In the genomic region with DNA sequence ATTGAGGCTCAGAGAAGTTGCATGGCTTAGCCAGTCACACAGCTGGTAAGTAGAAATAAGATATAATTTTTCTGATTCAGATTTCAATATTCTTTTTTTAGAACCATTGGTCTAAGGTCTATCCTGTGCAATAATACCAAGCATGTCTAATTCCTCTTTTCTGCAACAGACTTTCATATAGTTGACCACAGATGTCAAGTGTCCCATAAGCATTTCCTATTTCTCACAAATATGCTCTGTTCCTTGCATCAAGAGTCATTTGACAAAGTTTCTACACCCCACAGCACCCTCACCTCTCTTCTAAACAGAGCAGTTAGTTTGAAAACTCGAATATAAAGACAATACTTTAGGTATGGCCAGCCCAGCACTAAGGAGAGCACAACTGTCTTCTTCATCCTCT, we compare ENCODE assay signal across 13 cellular contexts. TPM values are rescaled to one million over a fixed set of nuclear protein-coding genes. Genes with fewer than 3 reads are reported as not detected.
DNase-seq lines count a peak whose midpoint lies in the region; ATAC-seq and TF ChIP-seq lines count a peak whose summit lies in the region.
"Had no signal": no experiment of that assay in that cellular context is flagged by ENCODE, and none has a peak within 500 bp of the region (broad histone marks: within the 10 kb centered on the region; RNA-seq: fewer than 3 reads in every experiment).

No MANE protein-coding gene starts in this region.

- peak; percentile 59 for DNase-seq in GM12864 (ENCODE audit: low read depth)
- peak; percentile 43 for DNase-seq in GM20000 (ENCODE audit: low spot score)
- DNase-seq in SIG-M5 (lab: John Stamatoyannopoulos, UW) = peak; percentile 83
- no peak for DNase-seq in HuH-7 (ENCODE audit: low spot score)
- DNase-seq in occipital lobe (lab: John Stamatoyannopoulos, UW) = no peak
- DNase-seq in NCI-H187 (lab: John Stamatoyannopoulos, UW) = no peak
- DNase-seq: activated effector memory CD4-positive, alpha-beta T cell treated with Interleukin-2 at 50 U/mL for 16 hours; NCI-H1105 had no signal

- no peak overlapping the region for H3K4me3 ChIP-seq in GM12864 (ENCODE audit: low read depth, low read length)
- H3K4me3 ChIP-seq: coronary artery, gastroesophageal sphincter, right atrium auricular region had no signal

- ATAC-seq in HG03095 (IDR thresholded peaks at IDR 0.05; ENCODE audit: unreplicated experiment) (peak; percentile 91), GM19467 (IDR thresholded peaks at IDR 0.05; ENCODE audit: unreplicated experiment) (no peak)
- ATAC-seq: gastroesophageal sphincter had no signal

- TF ChIP-seq CTCF in GM12864 (IDR thresholded peaks at IDR 0.05; ENCODE audit: low read depth, low read length, missing control alignments) (no peak), GM20000 (IDR thresholded peaks at IDR 0.05; ENCODE audit: extremely low read depth, missing control alignments) (no peak)

RNA-seq across cellular contexts. Expression of gene SACS, which starts 26.8 kb away (rescaled TPM):
- total RNA-seq in occipital lobe = 177 TPM

Comparison
In these comparisons a context has a peak if more than half of its experiments do, and no peak if none do; other contexts are left out.
1. DNase-seq: peak in GM12864 (single experiment), GM20000 (single experiment) and SIG-M5 (single experiment); none in HuH-7 (single experiment), occipital lobe (single experiment) and NCI-H187 (0 of 2).